Comparison of ENCODE assay signal across 18 cellular contexts in the genomic region with DNA sequence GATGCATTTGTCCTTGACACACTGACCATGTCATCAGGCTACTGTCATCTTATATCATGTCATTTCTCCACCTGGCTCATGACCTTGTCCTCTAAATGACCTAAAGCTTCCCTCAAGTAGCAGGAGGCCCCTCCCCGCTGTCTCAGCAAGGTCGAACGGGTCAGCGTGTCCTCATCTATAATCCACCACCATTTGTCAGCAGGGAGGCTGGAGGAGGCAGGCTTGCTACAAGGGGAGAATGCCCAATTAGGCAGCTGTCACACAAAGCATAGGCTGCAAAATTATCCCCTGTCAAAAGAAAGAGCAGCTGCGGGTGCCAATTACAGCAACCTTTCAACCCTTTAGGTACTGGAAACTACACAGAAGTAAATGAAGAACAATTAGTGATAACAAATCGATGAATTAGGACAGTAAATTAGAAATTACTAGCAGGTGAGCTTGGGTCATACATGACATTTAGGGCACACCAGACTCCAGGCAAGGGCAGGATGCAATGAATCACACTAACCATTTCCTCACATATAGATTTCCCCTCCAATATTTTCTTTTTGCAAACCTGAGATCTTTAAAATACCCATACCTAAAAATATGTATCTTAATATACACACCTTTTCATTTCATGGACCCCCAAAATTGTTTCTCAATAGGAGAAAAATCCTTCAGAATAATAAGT.
DNase-seq lines count a peak whose midpoint lies in the region; ATAC-seq lines count a peak whose summit lies in the region.
"Had no signal": no experiment of that assay in that cellular context is flagged by ENCODE, and none has a peak within 500 bp of the region (broad histone marks: within the 10 kb centered on the region; RNA-seq: fewer than 3 reads in every experiment).

No MANE protein-coding gene starts in this region.

- H3K4me3 ChIP-seq in MG63: no peak overlapping the region
- H3K4me3 ChIP-seq: GM12878 had no signal

- DNase-seq in ELF-1 (ENCODE audit: low read depth, low spot score): peak; percentile 41
- DNase-seq in NCI-H1417 (lab: John Stamatoyannopoulos, UW): peak in 2 of 3 experiments; percentile 92 to 99
- no peak for DNase-seq in naive thymus-derived CD8-positive, alpha-beta T cell
- no peak for DNase-seq in NCI-H345 treated with DMSO at 0.1 percent for 48 hours (lab: John Stamatoyannopoulos, UW; ENCODE audit: unreplicated experiment)
- no peak for DNase-seq in NOMO-1 treated with DMSO at 0.1 percent for 48 hours (lab: John Stamatoyannopoulos, UW; ENCODE audit: unreplicated experiment)
- DNase-seq in MG63: no peak
- DNase-seq: activated CD4-positive, alpha-beta T cell treated with anti-CD3 and anti-CD28 coated beads for 48 hours; AML-193; DMS79 treated with DMSO at 0.1 percent for 48 hours; NCI-H2171; posterior cingulate gyrus; SW 1271 had no signal

- H3K36me3 ChIP-seq in MG63: no peaks in the 10 kb centered on the region; the same call in 1 of the 2 replicates

- H3K9me3 ChIP-seq in MG63: no peaks in the 10 kb centered on the region

- no peaks in the 10 kb centered on the region for H3K9me3 Mint-ChIP-seq in activated T-helper 17 cell treated with anti-CD3 and anti-CD28 coated beads, Interleukin-2, amount 50 U/mL, for 72 hours
- peaks cover 0 to 8% (median 0%) of the 10 kb centered on the region in 9 donors for H3K9me3 Mint-ChIP-seq in naive thymus-derived CD8-positive, alpha-beta T cell
- H3K9me3 Mint-ChIP-seq: central memory CD8-positive, alpha-beta T cell had no signal

- POLR2A ChIA-PET in naive thymus-derived CD8-positive, alpha-beta T cell (lab: Charles Lee): no interaction called here

- H3K36me3 Mint-ChIP-seq in activated T-helper 17 cell treated with anti-CD3 and anti-CD28 coated beads, Interleukin-2, amount 50 U/mL, for 72 hours (ENCODE audit: low read depth): no peaks in the 10 kb centered on the region
- peaks cover 7 to 12% (median 7%) of the 10 kb centered on the region in 3 donors for H3K36me3 Mint-ChIP-seq in naive thymus-derived CD8-positive, alpha-beta T cell

- H3K27me3 ChIP-seq in MG63: no peaks in the 10 kb centered on the region

- H3K4me1 Mint-ChIP-seq in activated T-helper 17 cell treated with anti-CD3 and anti-CD28 coated beads, Interleukin-2, amount 50 U/mL, for 72 hours: peaks cover 20% of the 10 kb centered on the region
- H3K4me1 Mint-ChIP-seq in naive thymus-derived CD8-positive, alpha-beta T cell: peaks cover 35 to 70% (median 57%) of the 10 kb centered on the region in 4 donors

- H3K27ac Mint-ChIP-seq in activated T-helper 17 cell treated with anti-CD3 and anti-CD28 coated beads, Interleukin-2, amount 50 U/mL, for 72 hours: peak overlapping the region; percentile 65
- peak overlapping the region in 6 of 10 donors; percentile 7 to 97 (median 46) for H3K27ac Mint-ChIP-seq in naive thymus-derived CD8-positive, alpha-beta T cell
- H3K27ac Mint-ChIP-seq: memory B cell had no signal

- no peaks in the 10 kb centered on the region for H3K27me3 Mint-ChIP-seq in activated T-helper 17 cell treated with anti-CD3 and anti-CD28 coated beads, Interleukin-2, amount 50 U/mL, for 72 hours
- H3K27me3 Mint-ChIP-seq in naive thymus-derived CD8-positive, alpha-beta T cell: no peaks in the 10 kb centered on the region
- H3K27me3 Mint-ChIP-seq: central memory CD8-positive, alpha-beta T cell; memory B cell had no signal

- ATAC-seq in activated T-helper 17 cell treated with anti-CD3 and anti-CD28 coated beads, Interleukin-2, amount 50 U/mL, for 72 hours (replicated peaks): peak; percentile 38
- no peak for ATAC-seq in naive thymus-derived CD8-positive, alpha-beta T cell
- no peak for ATAC-seq in GM21825 (IDR thresholded peaks at IDR 0.05; ENCODE audit: unreplicated experiment)
- ATAC-seq: esophagus mucosa, GM12878 had no signal

- H3K4me3 Mint-ChIP-seq in activated T-helper 17 cell treated with anti-CD3 and anti-CD28 coated beads, Interleukin-2, amount 50 U/mL, for 72 hours: peak overlapping the region; percentile 25
- H3K4me3 Mint-ChIP-seq in naive thymus-derived CD8-positive, alpha-beta T cell: peak overlapping the region in 1 of 10 donors; percentile 16
- H3K4me3 Mint-ChIP-seq: central memory CD8-positive, alpha-beta T cell; memory B cell had no signal

Comparison
In these comparisons a context has a peak if more than half of its experiments do, and no peak if none do; other contexts are left out.
1. DNase-seq: peak in ELF-1 (single experiment) and NCI-H1417 (2 of 3); none in naive thymus-derived CD8-positive, alpha-beta T cell (0 of 10), NCI-H345 treated with DMSO at 0.1 percent for 48 hours (single experiment), NOMO-1 treated with DMSO at 0.1 percent for 48 hours (single experiment) and MG63 (single experiment).